In the genomic region with DNA sequence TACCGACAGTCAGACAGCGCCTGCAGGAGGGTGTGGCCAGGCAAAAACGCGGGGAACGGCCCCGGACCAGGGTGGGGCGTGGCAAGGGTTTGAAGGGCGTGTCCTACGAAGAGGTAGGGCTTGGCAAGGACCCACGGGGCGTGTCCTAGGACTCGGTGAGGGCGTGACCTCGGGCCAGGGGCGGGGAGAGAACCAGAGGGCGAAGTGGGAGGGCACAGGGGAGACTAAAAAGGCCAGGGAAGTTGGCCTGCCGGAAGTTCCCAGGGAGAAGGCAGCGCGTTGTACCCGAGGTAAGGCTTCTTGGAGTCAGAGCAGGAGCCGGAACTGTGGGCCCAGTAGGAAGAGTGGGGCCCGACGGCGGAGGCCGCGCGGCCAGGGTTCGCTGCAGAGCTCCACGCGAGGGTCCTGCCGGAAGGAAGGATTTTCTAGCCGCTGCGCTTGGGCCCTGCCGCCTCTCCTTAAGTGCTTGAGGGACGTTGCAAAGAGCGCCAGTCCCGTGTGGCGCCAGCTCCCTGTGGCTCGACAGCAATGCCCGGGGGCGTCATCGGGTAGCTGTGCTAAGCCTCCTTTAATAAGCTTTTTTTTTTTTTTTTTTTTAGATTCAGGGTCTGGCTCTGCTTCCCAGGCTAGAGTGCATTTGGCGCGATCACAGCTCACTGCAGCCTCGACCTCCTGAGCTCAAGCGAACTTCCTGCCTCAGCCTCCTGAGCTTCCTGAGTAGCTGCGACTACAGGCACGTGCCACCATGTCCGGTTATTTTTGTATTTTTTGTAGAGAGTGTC, we compare ENCODE assay signal across 8 cellular contexts. TPM values are rescaled to one million over a fixed set of nuclear protein-coding genes. Genes with fewer than 3 reads are reported as not detected.
DNase-seq lines count a peak whose midpoint lies in the region; FAIRE-seq and TF ChIP-seq lines count a peak whose summit lies in the region.

A gene with protein sequence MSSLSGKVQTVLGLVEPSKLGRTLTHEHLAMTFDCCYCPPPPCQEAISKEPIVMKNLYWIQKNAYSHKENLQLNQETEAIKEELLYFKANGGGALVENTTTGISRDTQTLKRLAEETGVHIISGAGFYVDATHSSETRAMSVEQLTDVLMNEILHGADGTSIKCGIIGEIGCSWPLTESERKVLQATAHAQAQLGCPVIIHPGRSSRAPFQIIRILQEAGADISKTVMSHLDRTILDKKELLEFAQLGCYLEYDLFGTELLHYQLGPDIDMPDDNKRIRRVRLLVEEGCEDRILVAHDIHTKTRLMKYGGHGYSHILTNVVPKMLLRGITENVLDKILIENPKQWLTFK (plus strand): TSS at position 253 of the 782 bp plus-strand sequence. CDS start 47,375 bp downstream, outside the sequence.

- TF ChIP-seq POLR2A in H54 (IDR thresholded peaks at IDR 0.05; ENCODE audit: low read depth, low read length) = no peak
- TF ChIP-seq POLR2A in Raji (IDR thresholded peaks at IDR 0.05; ENCODE audit: insufficient read depth, low read depth, low read length) = peak; percentile 87

- H3K9me3 ChIP-seq in neuron (ENCODE audit: low read length) (no peaks in the 10 kb centered on the region), stomach smooth muscle (ENCODE audit: control insufficient read depth in 2 of 2, low read length in 2 of 2) (no peaks in the 10 kb centered on the region)

- H3K36me3 ChIP-seq in neuron (ENCODE audit: insufficient read depth, low read length) = no peaks in the 10 kb centered on the region
- no peaks in the 10 kb centered on the region for H3K36me3 ChIP-seq in stomach smooth muscle (ENCODE audit: control insufficient read depth in 2 of 2, insufficient read depth in 2 of 2, low read length in 2 of 2)

- H3K27me3 ChIP-seq in neuron (ENCODE audit: insufficient read depth, low read length) (peaks cover 29% of the 10 kb centered on the region), stomach smooth muscle (ENCODE audit: control insufficient read depth in 1 of 2, insufficient read depth in 2 of 2, low read length in 2 of 2) (no peaks in the 10 kb centered on the region)

- peak within 1 kb of the TSS; percentile 53 to 62 for H3K9ac ChIP-seq in stomach smooth muscle (ENCODE audit: low read length in 2 of 2)

- no peak for FAIRE-seq in H54 (lab: Jason Lieb, UNC)

- no peak within 1 kb of the TSS for H2AFZ ChIP-seq in neuron (ENCODE audit: low read depth, low read length)

- no peak for TF ChIP-seq CTCF in fibroblast of villous mesenchyme (IDR thresholded peaks at IDR 0.05; ENCODE audit: insufficient read depth, low read depth, low read length)

- H3K4me3 ChIP-seq in fibroblast of villous mesenchyme (ENCODE audit: low read depth, low read length) = peak within 1 kb of the TSS; percentile 70
- peak within 1 kb of the TSS; percentile 43 for H3K4me3 ChIP-seq in neuron (ENCODE audit: low read length)
- peak within 1 kb of the TSS; percentile 61 to 76 for H3K4me3 ChIP-seq in stomach smooth muscle (ENCODE audit: low read length in 2 of 2)

- peak; percentile 99 for DNase-seq in ELF-1 (ENCODE audit: low read depth, low spot score)
- peak; percentile 6 for DNase-seq in H54 (ENCODE audit: insufficient read length, low spot score)
- peak; percentile 99 for DNase-seq in LoVo (ENCODE audit: low spot score)
- peak; percentile 80 for DNase-seq in activated gamma-delta T cell (lab: John Stamatoyannopoulos, UW)
- peak; percentile 95 for DNase-seq in fibroblast of villous mesenchyme (ENCODE audit: low read depth)

- H3K4me1 ChIP-seq in neuron (ENCODE audit: insufficient read depth, low read length) (no peaks in the 10 kb centered on the region), stomach smooth muscle (ENCODE audit: control insufficient read depth, insufficient read depth, low read length) (peaks cover 7% of the 10 kb centered on the region)

- peak within 1 kb of the TSS; percentile 11 for H3K27ac ChIP-seq in stomach smooth muscle (ENCODE audit: low read length)

RNA-seq across cellular contexts. Expression of the gene that starts here (rescaled TPM):
- total RNA-seq in fibroblast of villous mesenchyme = 5.6 and 7.4 TPM in 2 replicates

Comparison
In these comparisons a context has a peak if more than half of its experiments do, and no peak if none do; other contexts are left out.
1. Peak in every context shown above with its lines: DNase-seq, H3K4me3 ChIP-seq and H3K27ac ChIP-seq.
2. DNase-seq: peak in every context shown above with its lines; median percentile 99 in ELF-1; 99 in LoVo; 95 in fibroblast of villous mesenchyme; 80 in activated gamma-delta T cell; 6 in H54.